Comparison of ENCODE assay signal across 8 cellular contexts in the genomic region with DNA sequence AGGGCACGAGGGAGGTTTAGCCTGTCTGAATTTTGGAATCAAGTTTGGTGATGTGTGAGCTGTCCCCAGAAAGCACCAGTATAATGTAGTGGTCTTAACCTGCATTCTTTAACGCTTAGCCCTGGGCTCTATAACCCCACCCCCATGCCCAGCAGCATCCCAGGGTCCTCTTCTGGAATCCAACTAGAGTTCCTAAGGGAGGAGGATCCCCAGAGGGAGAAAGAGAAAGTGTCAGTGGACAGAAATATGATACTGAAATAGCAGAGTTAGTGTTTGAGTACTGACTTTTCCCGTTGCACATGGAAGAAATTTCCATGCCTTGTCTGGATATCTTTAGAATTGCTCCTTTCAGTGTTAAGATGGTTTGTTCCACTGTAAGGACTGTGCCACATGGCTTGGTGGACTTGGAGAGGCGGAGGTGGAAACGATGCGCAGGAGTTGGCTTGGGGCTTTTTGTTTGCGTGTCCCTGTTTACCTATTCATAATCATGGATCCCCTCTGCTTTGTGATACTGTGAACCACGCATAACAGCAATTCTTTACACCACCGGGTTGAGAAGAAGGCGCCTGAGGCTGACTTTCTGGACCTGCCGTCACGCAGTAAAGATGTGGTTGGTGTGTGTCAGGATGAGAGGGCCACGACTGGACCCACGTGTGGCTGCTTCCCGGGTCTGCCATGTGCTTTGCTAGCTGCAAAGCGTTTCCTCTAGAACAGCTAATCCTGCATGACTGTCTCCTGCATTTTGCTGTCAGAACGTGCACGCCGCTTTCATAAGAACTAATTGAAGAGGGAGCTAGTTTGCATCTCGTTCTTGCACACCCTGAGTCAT.
DNase-seq lines count a peak whose midpoint lies in the region; ATAC-seq and TF ChIP-seq lines count a peak whose summit lies in the region.

No MANE protein-coding gene starts in this region.

- no peaks in the 10 kb centered on the region for H4K20me1 ChIP-seq in PC-9 (ENCODE audit: insufficient read depth)

- H3K27me3 ChIP-seq in PC-9 (ENCODE audit: insufficient read depth, low read depth): no peaks in the 10 kb centered on the region
- H3K27me3 ChIP-seq in cardiac muscle cell: no peaks in the 10 kb centered on the region
- no peaks in the 10 kb centered on the region for H3K27me3 ChIP-seq in prostate gland (replicated peaks; ENCODE audit: insufficient read depth)

- peaks cover 7% of the 10 kb centered on the region; the same call in 1 of the 2 replicates for H3K4me1 ChIP-seq in PC-9 (replicated peaks; ENCODE audit: insufficient read depth)
- H3K4me1 ChIP-seq in cardiac muscle cell (ENCODE audit: low read depth): peaks cover 35% of the 10 kb centered on the region
- no peaks in the 10 kb centered on the region for H3K4me1 ChIP-seq in prostate gland (replicated peaks)

- H3K4me3 ChIP-seq in PC-9 (peak overlapping the region; percentile 65; the same call in 1 of the 2 replicates), cardiac muscle cell (no peak overlapping the region), prostate gland (peak overlapping the region; percentile 27 to 28)

- DNase-seq in activated gamma-delta T cell treated with Interleukin-2 at 50 U/mL for 16 hours (peak; percentile 5), activated gamma-delta T cell (lab: John Stamatoyannopoulos, UW) (no peak), PC-9 (peak in 1 of 2 experiments; percentile 12), cardiac muscle cell (ENCODE audit: low read depth in 1 of 2, low spot score in 1 of 2) (peak in 1 of 2 donors; percentile 71), prostate gland (ENCODE audit: low spot score) (peak; percentile 23)
- peak; percentile 36 to 64 for DNase-seq in activated naive CD4-positive, alpha-beta T cell treated with anti-CD3 and anti-CD28 coated beads, Interleukin-2, amount 50 U/mL, for 72 hours (ENCODE audit: low spot score in 2 of 2)

- no peak for TF ChIP-seq CTCF in PC-9 (conservative IDR thresholded peaks at IDR 0.05)
- TF ChIP-seq CTCF in cardiac muscle cell (IDR thresholded peaks at IDR 0.05; ENCODE audit: low read depth, low read length): no peak
- TF ChIP-seq CTCF in prostate gland (IDR thresholded peaks at IDR 0.05): no peak

- peak; percentile 41 for ATAC-seq in HG03097 (IDR thresholded peaks at IDR 0.05; ENCODE audit: low FRiP score, unreplicated experiment)
- ATAC-seq in activated naive CD4-positive, alpha-beta T cell treated with anti-CD3 and anti-CD28 coated beads, Interleukin-2, amount 50 U/mL, for 72 hours: peak; percentile 82 to 97
- no peak for ATAC-seq in GM18873 (IDR thresholded peaks at IDR 0.05; ENCODE audit: low FRiP score, unreplicated experiment)

- peak overlapping the region; percentile 88 to 98 for H3K27ac Mint-ChIP-seq in activated naive CD4-positive, alpha-beta T cell treated with anti-CD3 and anti-CD28 coated beads, Interleukin-2, amount 50 U/mL, for 72 hours

- peaks cover 7 to 9% of the 10 kb centered on the region in 2 donors for H3K36me3 Mint-ChIP-seq in activated naive CD4-positive, alpha-beta T cell treated with anti-CD3 and anti-CD28 coated beads, Interleukin-2, amount 50 U/mL, for 72 hours

- WGBS in prostate gland: 4% methylated on average over 20 of the region's 20 CpGs

- H3K9me3 ChIP-seq in PC-9 (ENCODE audit: insufficient read depth, low read depth) (no peaks in the 10 kb centered on the region), cardiac muscle cell (ENCODE audit: low read depth) (no peaks in the 10 kb centered on the region), prostate gland (no peaks in the 10 kb centered on the region)

- peak overlapping the region; percentile 84 for H2AFZ ChIP-seq in PC-9

- no peaks in the 10 kb centered on the region for H3K9me3 Mint-ChIP-seq in activated naive CD4-positive, alpha-beta T cell treated with anti-CD3 and anti-CD28 coated beads, Interleukin-2, amount 50 U/mL, for 72 hours

- H3F3A ChIP-seq in PC-9 (ENCODE audit: insufficient read depth, low read depth): no peaks in the 10 kb centered on the region

- intact Hi-C loops in PC-9 (cut with micrococcal nuclease; ENCODE audit: unreplicated experiment): loop anchor here (1.0 to 5.0 kb wide), 3 partner anchors 70 to 125 kb away; no protein-coding TSS in a partner anchor
- intact Hi-C loops in prostate gland (cut with DNase I): loop anchor here (10.0 kb wide), 1 partner anchor 467 kb away; the partner anchor contains the start of gene VLDLR

- H3K27ac ChIP-seq in PC-9 (no peak overlapping the region), cardiac muscle cell (peak overlapping the region; percentile 12), prostate gland (peak overlapping the region; percentile 42 to 65)

- TF ChIP-seq POLR2A in prostate gland (IDR thresholded peaks at IDR 0.05): no peak

- no peaks in the 10 kb centered on the region for H3K79me2 ChIP-seq in PC-9 (ENCODE audit: low read depth)

- POLR2A ChIA-PET in PC-9 (lab: Charles Lee; ENCODE audit: unreplicated experiment): no interaction called here

- H3K4me2 ChIP-seq in PC-9: peak overlapping the region; percentile 86

- BruUV-seq in PC-9 (replicated peaks; lab: Mats Ljungman, UMichigan): no TSS peak

- H3K36me3 ChIP-seq in PC-9 (ENCODE audit: low read depth) (no peaks in the 10 kb centered on the region), cardiac muscle cell (no peaks in the 10 kb centered on the region), prostate gland (no peaks in the 10 kb centered on the region)

- CTCF ChIA-PET in PC-9 (lab: Charles Lee): interaction anchor here (0.6 kb wide), 1 partner anchor 687 kb away, joined by 17 read pairs; the partner anchor contains the start of gene PUM3

- H3K9me2 ChIP-seq in PC-9 (ENCODE audit: insufficient read depth): no peaks in the 10 kb centered on the region
